31 cellular contexts compared by ENCODE assay signal in the genomic region with DNA sequence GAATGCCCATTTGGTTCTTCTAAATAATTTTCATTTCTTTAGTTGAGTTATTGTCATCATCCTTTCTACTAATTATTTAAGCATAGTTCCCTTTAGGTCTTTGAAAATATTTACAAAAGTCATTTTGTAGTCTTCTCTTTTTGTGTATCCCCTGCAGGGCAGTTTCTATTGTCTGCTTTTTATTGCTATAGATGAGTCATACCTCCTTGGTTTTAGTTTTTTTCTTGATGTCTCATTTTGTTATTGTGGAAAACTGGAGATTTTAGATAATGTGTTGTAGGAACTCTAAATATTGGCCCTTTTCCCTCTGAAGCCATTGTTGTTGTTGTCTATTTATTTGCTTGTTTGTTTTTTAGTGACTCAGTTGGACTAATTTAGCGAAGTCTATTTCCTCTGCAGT.
DNase-seq lines count a peak whose midpoint lies in the region; ATAC-seq and TF ChIP-seq lines count a peak whose summit lies in the region.
"Had no signal": no experiment of that assay in that cellular context is flagged by ENCODE, and none has a peak within 500 bp of the region (broad histone marks: within the 10 kb centered on the region; RNA-seq: fewer than 3 reads in every experiment).

No MANE protein-coding gene starts in this region.

- no peak overlapping the region for H3K4me3 Mint-ChIP-seq in activated naive CD8-positive, alpha-beta T cell treated with anti-CD3 and anti-CD28 coated beads, Interleukin-2, amount 50 U/mL, for 24 hours
- H3K4me3 Mint-ChIP-seq: neural progenitor cell had no signal

- intact Hi-C loops in A673 (cut with micrococcal nuclease; ENCODE audit: unreplicated experiment), result loop anchor here (10.0 kb wide), 2 partner anchors 175 to 335 kb away; no protein-coding TSS in a partner anchor

- no peaks in the 10 kb centered on the region for H3K36me3 Mint-ChIP-seq in activated naive CD8-positive, alpha-beta T cell treated with anti-CD3 and anti-CD28 coated beads, Interleukin-2, amount 50 U/mL, for 24 hours (ENCODE audit: low read depth)
- H3K36me3 Mint-ChIP-seq: neural progenitor cell had no signal

- TF ChIP-seq CTCF in A673 (conservative IDR thresholded peaks at IDR 0.05; ENCODE audit: low read depth, low read length) (no peak), RWPE1 (conservative IDR thresholded peaks at IDR 0.05; ENCODE audit: low read depth) (no peak), fibroblast of mammary gland (conservative IDR thresholded peaks at IDR 0.05; ENCODE audit: control insufficient read depth, insufficient read depth, low read depth, low read length) (no peak)

- H3K4me1 Mint-ChIP-seq in activated naive CD8-positive, alpha-beta T cell treated with anti-CD3 and anti-CD28 coated beads, Interleukin-2, amount 50 U/mL, for 24 hours, result no peaks in the 10 kb centered on the region
- H3K4me1 Mint-ChIP-seq: neural progenitor cell had no signal

- POLR2A ChIA-PET in A673 (lab: Charles Lee; ENCODE audit: low non-redundant PET), result no interaction called here
- POLR2A ChIA-PET in RWPE1 (lab: Yijun Ruan, JAX; ENCODE audit: low non-redundant PET), result no interaction called here

- no peaks in the 10 kb centered on the region for H3K27me3 Mint-ChIP-seq in activated naive CD8-positive, alpha-beta T cell treated with anti-CD3 and anti-CD28 coated beads, Interleukin-2, amount 50 U/mL, for 24 hours

- no peaks in the 10 kb centered on the region for H3K27me3 ChIP-seq in A673 (replicated peaks; ENCODE audit: insufficient read depth, low read depth, low read length, poor library complexity)
- H3K27me3 ChIP-seq: BLaER1, cardiac muscle cell, neural progenitor cell, pancreas, suprapubic skin, upper lobe of left lung had no signal

- peak; percentile 64 for DNase-seq in A673 (ENCODE audit: low spot score)
- peak; percentile 5 for DNase-seq in GM04504 (ENCODE audit: low read depth)
- peak; percentile 2 for DNase-seq in RWPE1 (ENCODE audit: low spot score)
- peak; percentile 7 for DNase-seq in fibroblast of mammary gland (ENCODE audit: low read depth)
- DNase-seq in stimulated activated CD4-positive, alpha-beta T cell treated with anti-CD3 and anti-CD28 coated beads, Interleukin-12 subunit alpha, Interleukin-12 subunit beta, amount 100 ng/mL, for 4 hours, result no peak
- DNase-seq in activated naive CD8-positive, alpha-beta T cell treated with anti-CD3 and anti-CD28 coated beads, Interleukin-2, amount 50 U/mL, for 24 hours, result no peak
- DNase-seq: activated CD4-positive, alpha-beta T cell treated with anti-CD3 and anti-CD28 coated beads for 48 hours; activated naive CD4-positive, alpha-beta T cell treated with anti-CD3 and anti-CD28 coated beads, Interleukin-2, amount 50 U/mL, for 16 hours; amygdala; COR-L47; DMS79 treated with DMSO at 0.1 percent for 48 hours; GF-D8; GOT3; head of caudate nucleus; Karpas-422; left ventricle myocardium inferior; NCI-H1694; NCI-H446 treated with DMSO at 0.1 percent for 48 hours; NCI-H82; pancreas; stimulated activated naive CD4-positive, alpha-beta T cell treated with Interleukin-2 at 50 U/mL for 16 hours; upper lobe of left lung had no signal

- peaks cover 21% of the 10 kb centered on the region for H3K4me1 ChIP-seq in A673 (ENCODE audit: insufficient read depth, low read length, poor library complexity, severe bottlenecking)
- H3K4me1 ChIP-seq: left ventricle myocardium inferior, neural progenitor cell, pancreas, suprapubic skin, upper lobe of left lung had no signal

- ATAC-seq in HG02885 (IDR thresholded peaks at IDR 0.05; ENCODE audit: poor library complexity, unreplicated experiment) (no peak), GM19455 (IDR thresholded peaks at IDR 0.05; ENCODE audit: unreplicated experiment) (no peak)
- no peak for ATAC-seq in activated naive CD8-positive, alpha-beta T cell treated with anti-CD3 and anti-CD28 coated beads, Interleukin-2, amount 50 U/mL, for 24 hours
- ATAC-seq: HepG2, pancreas had no signal

- BruUV-seq in A673 (replicated peaks; lab: Mats Ljungman, UMichigan), result no TSS peak

- CTCF ChIA-PET in A673 (lab: Charles Lee) (no interaction called here), RWPE1 (lab: Yijun Ruan, JAX) (interaction anchor here (0.7 kb wide), 1 partner anchor 15 kb away, joined by 3 read pairs; no protein-coding TSS in a partner anchor)

- no peak overlapping the region for H3K27ac Mint-ChIP-seq in activated naive CD8-positive, alpha-beta T cell treated with anti-CD3 and anti-CD28 coated beads, Interleukin-2, amount 50 U/mL, for 24 hours
- H3K27ac Mint-ChIP-seq: activated T-helper 2 cell treated with anti-CD3 and anti-CD28 coated beads, Interferon-gamma antibody, Interleukin-2, Interleukin-4, amounts not matched to agents 10 μg/mL and 5 μg/mL and 100 μg/mL, durations not matched to agents 14 hours and 24 hours and 36 hours; neural progenitor cell had no signal

- peaks cover 11% of the 10 kb centered on the region for H3K9me3 Mint-ChIP-seq in activated naive CD8-positive, alpha-beta T cell treated with anti-CD3 and anti-CD28 coated beads, Interleukin-2, amount 50 U/mL, for 24 hours
- H3K9me3 Mint-ChIP-seq: neural progenitor cell had no signal

- H3K27ac ChIP-seq in A673 (ENCODE audit: low read depth, low read length, poor library complexity, severe bottlenecking) (peak overlapping the region; percentile 3), RWPE1 (no peak overlapping the region)
- H3K27ac ChIP-seq: BLaER1, cardiac muscle cell, left ventricle myocardium inferior, neural progenitor cell, pancreas, skin epidermis, suprapubic skin, upper lobe of left lung had no signal

- no peak overlapping the region for H3K4me3 ChIP-seq in A673 (ENCODE audit: low read depth, low read length, poor library complexity, severe bottlenecking)
- H3K4me3 ChIP-seq in fibroblast of mammary gland (ENCODE audit: control insufficient read depth, low read depth, low read length), result no peak overlapping the region
- H3K4me3 ChIP-seq: BLaER1, cardiac muscle cell, left ventricle myocardium inferior, neural progenitor cell, pancreas, skin epidermis, suprapubic skin, upper lobe of left lung had no signal

- H3K36me3 ChIP-seq in A673 (ENCODE audit: insufficient read depth, low read length, poor library complexity, severe bottlenecking), result no peaks in the 10 kb centered on the region
- H3K36me3 ChIP-seq: BLaER1, cardiac muscle cell, left ventricle myocardium inferior, neural progenitor cell, pancreas, suprapubic skin, upper lobe of left lung had no signal

- peaks cover 16% of the 10 kb centered on the region for H3K9me3 ChIP-seq in A673 (ENCODE audit: low read depth, low read length, poor library complexity, severe bottlenecking)
- H3K9me3 ChIP-seq: BLaER1, pancreas, suprapubic skin, upper lobe of left lung had no signal

Comparison
In these comparisons a context has a peak if more than half of its experiments do, and no peak if none do; other contexts are left out.
1. DNase-seq: peak in A673 (single experiment), GM04504 (single experiment), RWPE1 (single experiment) and fibroblast of mammary gland (single experiment); none in stimulated activated CD4-positive, alpha-beta T cell treated with anti-CD3 and anti-CD28 coated beads, Interleukin-12 subunit alpha, Interleukin-12 subunit beta, amount 100 ng/mL, for 4 hours (single experiment) and activated naive CD8-positive, alpha-beta T cell treated with anti-CD3 and anti-CD28 coated beads, Interleukin-2, amount 50 U/mL, for 24 hours (single experiment).